Comparison of ENCODE assay signal across 9 cellular contexts in the genomic region with DNA sequence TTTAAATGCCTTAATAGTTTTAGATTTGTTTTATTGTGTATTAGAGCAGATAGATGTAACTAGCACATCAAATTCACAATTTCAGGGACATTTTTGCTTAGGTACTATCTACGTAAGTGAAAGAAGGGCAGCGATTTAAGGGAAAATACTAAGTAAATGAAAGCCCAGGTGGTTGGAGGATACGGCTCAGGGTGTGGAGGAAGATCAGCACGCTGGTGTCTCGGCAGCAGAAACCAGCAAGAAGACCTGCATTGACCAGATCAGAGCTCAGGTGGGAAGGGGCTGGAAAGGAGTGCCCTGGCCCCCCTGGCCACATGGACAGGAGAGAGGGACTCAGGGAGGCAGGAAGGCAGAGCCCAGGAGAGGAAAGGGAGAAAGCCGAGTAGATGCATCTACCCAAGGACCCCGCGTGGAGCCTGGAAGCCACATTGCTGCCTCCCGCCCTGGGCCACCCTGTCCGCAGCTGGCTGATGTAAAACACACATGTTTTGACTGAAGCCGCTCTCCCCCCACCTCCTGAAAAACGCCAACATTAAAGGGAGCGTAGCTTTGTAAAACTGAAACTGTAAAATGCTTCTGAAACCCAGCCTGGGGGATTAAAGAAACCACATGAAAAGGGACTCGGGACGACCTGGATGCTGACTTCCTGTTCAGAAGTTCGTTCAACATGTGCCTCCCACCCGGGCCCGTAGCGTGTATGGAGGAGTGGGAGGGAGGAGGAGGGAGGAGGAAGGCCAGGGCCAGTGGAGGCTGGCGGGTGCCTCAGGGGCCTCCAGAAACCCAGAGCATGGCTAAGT.
DNase-seq lines count a peak whose midpoint lies in the region; ATAC-seq and TF ChIP-seq lines count a peak whose summit lies in the region.
"Had no signal": no experiment of that assay in that cellular context is flagged by ENCODE, and none has a peak within 500 bp of the region (broad histone marks: within the 10 kb centered on the region; RNA-seq: fewer than 3 reads in every experiment).

No MANE protein-coding gene starts in this region.

- no peak overlapping the region for H2BK5ac ChIP-seq in H9 (ENCODE audit: insufficient read length, low read length)

- no peak overlapping the region for H3K14ac ChIP-seq in H9 (ENCODE audit: insufficient read depth, low read length)

- H3K79me1 ChIP-seq in H9 (ENCODE audit: insufficient read depth, low read depth, low read length, poor library complexity, severe bottlenecking) = no peaks in the 10 kb centered on the region

- no peaks in the 10 kb centered on the region for H3K36me3 Mint-ChIP-seq in H9 (ENCODE audit: insufficient read depth in 1 of 3, low read depth in 3 of 3)

- no peak overlapping the region for H3K27ac Mint-ChIP-seq in H9

- H3K4me3 Mint-ChIP-seq in H9 = no peak overlapping the region

- no peak overlapping the region for H2BK15ac ChIP-seq in H9 (ENCODE audit: low read depth, low read length)

- H3K9ac ChIP-seq in fibroblast of lung (ENCODE audit: insufficient read depth, low read length) = no peak overlapping the region
- H3K9ac ChIP-seq in H9 (ENCODE audit: extremely low read depth, insufficient read length, low read length) = no peak overlapping the region

- H3K4me1 Mint-ChIP-seq in H9 = peaks cover 11 to 42% of the 10 kb centered on the region in 2 experiments

- H2BK12ac ChIP-seq in H9 (ENCODE audit: insufficient read length, low read depth, low read length) = no peak overlapping the region

- no peak overlapping the region for H3K4me3 ChIP-seq in AG10803 (ENCODE audit: low read length)
- H3K4me3 ChIP-seq in fibroblast of lung (replicated peaks in 1 of 4; ENCODE audit: control extremely low read depth in 1 of 4, insufficient read depth in 1 of 4, low read depth in 3 of 4, low read length in 4 of 4) = peak overlapping the region in 1 of 4 experiments; percentile 27
- H3K4me3 ChIP-seq in esophagus muscularis mucosa = no peak overlapping the region
- H3K4me3 ChIP-seq: SJSA1 had no signal

- TF ChIP-seq CTCF in AG10803 (conservative IDR thresholded peaks at IDR 0.05; ENCODE audit: low read length) (no peak), fibroblast of lung (conservative IDR thresholded peaks at IDR 0.05 in 1 of 2, IDR thresholded peaks at IDR 0.05 in 1 of 2; ENCODE audit: low read depth in 1 of 2, low read length in 2 of 2) (no peak), H9 (conservative IDR thresholded peaks at IDR 0.05) (no peak), esophagus muscularis mucosa (IDR thresholded peaks at IDR 0.05) (no peak), omental fat pad (IDR thresholded peaks at IDR 0.05) (no peak)

- no peaks in the 10 kb centered on the region; a peak in 1 of 5 replicates for H3K9me3 Mint-ChIP-seq in H9

- no peak overlapping the region for H3K18ac ChIP-seq in H9 (ENCODE audit: insufficient read length, low read depth, low read length)

- no peaks in the 10 kb centered on the region for H3K79me2 ChIP-seq in fibroblast of lung (ENCODE audit: control insufficient read depth, insufficient read depth, low read length)
- H3K79me2 ChIP-seq in H9 (ENCODE audit: insufficient read depth, low read length) = no peaks in the 10 kb centered on the region

- no peak overlapping the region for H3K56ac ChIP-seq in H9 (ENCODE audit: insufficient read length, low read depth, low read length)

- no peak overlapping the region for H3K4ac ChIP-seq in H9 (ENCODE audit: low read depth, low read length)

- no peak overlapping the region for H4K91ac ChIP-seq in H9 (ENCODE audit: insufficient read length, low read depth, low read length)

- intact Hi-C loops in esophagus muscularis mucosa (cut with DNase I) = no loop called here

- H2AK5ac ChIP-seq in H9 (ENCODE audit: insufficient read length, low read length) = no peak overlapping the region

- H3K4me2 ChIP-seq in fibroblast of lung (ENCODE audit: extremely low read depth, insufficient read depth, low read length) (peak overlapping the region; percentile 32), H9 (ENCODE audit: insufficient read depth, insufficient read length, low read length) (no peak overlapping the region)

- no peak overlapping the region for H4K5ac ChIP-seq in H9 (ENCODE audit: insufficient read length, low read depth, low read length)

- no CpG with 5 or more reads among the region's 20 CpGs for WGBS in H9 (ENCODE audit: extremely low coverage, insufficient read length, low lambda C conversion rate)
- WGBS in esophagus muscularis mucosa = 53% methylated on average over 20 of the region's 20 CpGs

- no peak for TF ChIP-seq POLR2A in esophagus muscularis mucosa (IDR thresholded peaks at IDR 0.05; ENCODE audit: low read depth)

- H3K9me3 ChIP-seq in fibroblast of lung (ENCODE audit: control insufficient read depth, insufficient read depth, low read depth, low read length) (no peaks in the 10 kb centered on the region), H9 (ENCODE audit: control insufficient read depth, low read depth, low read length) (no peaks in the 10 kb centered on the region), esophagus muscularis mucosa (no peaks in the 10 kb centered on the region)
- H3K9me3 ChIP-seq: SJSA1 had no signal

- TF ChIP-seq EP300 in esophagus muscularis mucosa (IDR thresholded peaks at IDR 0.05) = no peak

- no peaks in the 10 kb centered on the region for H4K20me1 ChIP-seq in fibroblast of lung (ENCODE audit: control insufficient read depth, extremely low read depth, insufficient read depth, low read length)
- H4K20me1 ChIP-seq in H9 (ENCODE audit: control insufficient read depth, insufficient read depth, insufficient read length) = no peaks in the 10 kb centered on the region

- H3K27ac ChIP-seq in fibroblast of lung (ENCODE audit: insufficient read depth, low read length) (no peak overlapping the region), H9 (ENCODE audit: insufficient read length, low read depth, low read length) (no peak overlapping the region), esophagus muscularis mucosa (replicated peaks in 1 of 4) (no peak overlapping the region)
- H3K27ac ChIP-seq: SJSA1 had no signal

- H3T11ph ChIP-seq in H9 (ENCODE audit: low read length) = no peak overlapping the region

- H4K8ac ChIP-seq in H9 (replicated peaks; ENCODE audit: insufficient read length, low read depth, low read length) = no peak overlapping the region

- H2BK20ac ChIP-seq in H9 (ENCODE audit: low read depth, low read length, poor library complexity, severe bottlenecking) = no peak overlapping the region

- ATAC-seq in GM21447 (IDR thresholded peaks at IDR 0.05; ENCODE audit: unreplicated experiment) (peak; percentile 66), HG03432 (IDR thresholded peaks at IDR 0.05; ENCODE audit: unreplicated experiment) (no peak), omental fat pad (ENCODE audit: low FRiP score) (no peak)

- H3K27me3 ChIP-seq in fibroblast of lung (ENCODE audit: control insufficient read depth, insufficient read depth, low read length) = peaks cover 8% of the 10 kb centered on the region
- no peaks in the 10 kb centered on the region for H3K27me3 ChIP-seq in H9 (ENCODE audit: insufficient read depth, low read length)
- H3K27me3 ChIP-seq in esophagus muscularis mucosa = peaks cover 0 to 10% (median 0%) of the 10 kb centered on the region in 4 donors

- peak; percentile 5 for DNase-seq in AG10803 (ENCODE audit: low read depth)
- DNase-seq in SK-MEL-5 (ENCODE audit: low read depth, low spot score) = peak; percentile 7
- DNase-seq in fibroblast of lung (ENCODE audit: low read depth in 2 of 2) = peak in 1 of 2 donors; percentile 27
- no peak for DNase-seq in H9
- no peak for DNase-seq in esophagus muscularis mucosa (ENCODE audit: extremely low spot score)
- no peak for DNase-seq in omental fat pad (ENCODE audit: low spot score)

- H3K36me3 ChIP-seq in fibroblast of lung (ENCODE audit: control insufficient read depth, insufficient read depth, low read length) (no peaks in the 10 kb centered on the region), esophagus muscularis mucosa (no peaks in the 10 kb centered on the region)
- H3K36me3 ChIP-seq: SJSA1 had no signal

- no peak overlapping the region for H2BK120ac ChIP-seq in H9 (ENCODE audit: low read depth, low read length, poor library complexity, severe bottlenecking)

- in situ Hi-C loops in SK-MEL-5 (cut with HindIII; ENCODE audit: low pct_unique_long_range_greater_than_20kb, low sequenced_read_pairs) = no loop called here

- no peaks in the 10 kb centered on the region for H3K23me2 ChIP-seq in H9 (ENCODE audit: insufficient read length, low read depth, low read length, poor library complexity, severe bottlenecking)

- peaks cover 33% of the 10 kb centered on the region for H3K27me3 Mint-ChIP-seq in H9 (ENCODE audit: low read depth)

- H2AFZ ChIP-seq in fibroblast of lung (ENCODE audit: low read length) = peak overlapping the region; percentile 48
- no peak overlapping the region for H2AFZ ChIP-seq in H9 (ENCODE audit: low read length)

- no peaks in the 10 kb centered on the region for H3K4me1 ChIP-seq in fibroblast of lung (ENCODE audit: control insufficient read depth, extremely low read depth, insufficient read depth, low read length)
- no peaks in the 10 kb centered on the region for H3K4me1 ChIP-seq in H9 (ENCODE audit: insufficient read depth, low read length)
- peaks cover 10 to 30% (median 20%) of the 10 kb centered on the region in 4 donors for H3K4me1 ChIP-seq in esophagus muscularis mucosa

- H3K23ac ChIP-seq in H9 (ENCODE audit: insufficient read length, low read depth, low read length) = no peak overlapping the region

Comparison
In these comparisons a context has a peak if more than half of its experiments do, and no peak if none do; other contexts are left out.
1. DNase-seq: peak in AG10803 (single experiment) and SK-MEL-5 (single experiment); none in H9 (single experiment), esophagus muscularis mucosa (single experiment) and omental fat pad (single experiment).